Comparison of ENCODE assay signal across 8 cellular contexts in the genomic region with DNA sequence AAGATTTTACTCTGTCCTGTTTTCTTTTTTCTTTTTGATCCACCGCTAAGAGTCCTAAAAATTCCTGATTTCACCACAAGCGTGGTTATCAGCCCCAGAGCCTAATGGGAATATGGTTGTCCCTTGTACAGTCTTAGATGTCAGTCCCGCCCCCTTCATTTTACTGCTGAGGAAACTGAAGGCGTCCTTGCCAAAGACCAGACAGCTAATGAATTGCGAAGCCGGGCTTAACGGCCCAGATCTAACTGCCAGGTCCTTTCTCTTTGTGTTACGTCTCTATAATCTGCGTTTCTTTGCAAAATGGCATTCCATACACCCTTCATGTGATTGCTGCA. TPM values are rescaled to one million over a fixed set of nuclear protein-coding genes. Genes with fewer than 3 reads are reported as not detected.
DNase-seq lines count a peak whose midpoint lies in the region; ATAC-seq and TF ChIP-seq lines count a peak whose summit lies in the region.

No MANE protein-coding gene starts in this region.

- H3K36me3 Mint-ChIP-seq in activated T-helper 17 cell treated with anti-CD3 and anti-CD28 coated beads, Interleukin-2, amount 50 U/mL, for 72 hours (ENCODE audit: low read depth) = peaks cover 78% of the 10 kb centered on the region
- H3K36me3 Mint-ChIP-seq in osteocyte (ENCODE audit: unreplicated experiment) = peaks cover 25% of the 10 kb centered on the region

- no peaks in the 10 kb centered on the region for H3K9me3 Mint-ChIP-seq in activated T-helper 17 cell treated with anti-CD3 and anti-CD28 coated beads, Interleukin-2, amount 50 U/mL, for 72 hours
- H3K9me3 Mint-ChIP-seq in osteocyte (ENCODE audit: unreplicated experiment) = no peaks in the 10 kb centered on the region

- H3K4me3 Mint-ChIP-seq in activated T-helper 17 cell treated with anti-CD3 and anti-CD28 coated beads, Interleukin-2, amount 50 U/mL, for 72 hours = peak overlapping the region; percentile 99
- H3K4me3 Mint-ChIP-seq in osteocyte (ENCODE audit: unreplicated experiment) = peak overlapping the region; percentile 100

- TF ChIP-seq CTCF in foreskin keratinocyte (conservative IDR thresholded peaks at IDR 0.05) (no peak), osteocyte (IDR thresholded peaks at IDR 0.05) (no peak)

- no peaks in the 10 kb centered on the region for H3K27me3 Mint-ChIP-seq in activated T-helper 17 cell treated with anti-CD3 and anti-CD28 coated beads, Interleukin-2, amount 50 U/mL, for 72 hours
- no peaks in the 10 kb centered on the region for H3K27me3 Mint-ChIP-seq in osteocyte (ENCODE audit: unreplicated experiment)

- H3K9me3 ChIP-seq in HUES64 (ENCODE audit: insufficient read depth, low read depth, low read length) = no peaks in the 10 kb centered on the region

- H3K4me3 ChIP-seq in HUES64 (ENCODE audit: low read length) = peak overlapping the region; percentile 93

- H3K27me3 ChIP-seq in HUES64 (ENCODE audit: insufficient read depth, low read length) (no peaks in the 10 kb centered on the region), foreskin keratinocyte (no peaks in the 10 kb centered on the region)

- peak; percentile 7 for DNase-seq in NCI-H345 (lab: John Stamatoyannopoulos, UW)
- DNase-seq in NCI-H345 treated with DMSO at 0.1 percent for 48 hours (lab: John Stamatoyannopoulos, UW; ENCODE audit: unreplicated experiment) = no peak
- DNase-seq in foreskin keratinocyte = no peak
- DNase-seq in osteocyte (ENCODE audit: extremely low spot score, unreplicated experiment) = no peak
- no peak for DNase-seq in superior temporal gyrus (ENCODE audit: extremely low spot score)

- H3K4me1 ChIP-seq in HUES64 (ENCODE audit: insufficient read depth, low read length) = peaks cover 9% of the 10 kb centered on the region; the same call in 1 of the 2 replicates
- H3K4me1 ChIP-seq in foreskin keratinocyte = peaks cover 20% of the 10 kb centered on the region

- peak overlapping the region; percentile 97 for H3K27ac Mint-ChIP-seq in activated T-helper 17 cell treated with anti-CD3 and anti-CD28 coated beads, Interleukin-2, amount 50 U/mL, for 72 hours
- H3K27ac Mint-ChIP-seq in osteocyte (ENCODE audit: unreplicated experiment) = peak overlapping the region; percentile 98

- H3K36me3 ChIP-seq in HUES64 (ENCODE audit: insufficient read depth, low read length) = peaks cover 60% of the 10 kb centered on the region

- H3K27ac ChIP-seq in HUES64 (ENCODE audit: low read depth, low read length) = 0 out of 2 replicates have a peak overlapping the region, but pooled peaks have one; percentile 77
- H3K27ac ChIP-seq in foreskin keratinocyte = peak overlapping the region; percentile 64

- H3K4me1 Mint-ChIP-seq in activated T-helper 17 cell treated with anti-CD3 and anti-CD28 coated beads, Interleukin-2, amount 50 U/mL, for 72 hours = peaks cover 7% of the 10 kb centered on the region
- peaks cover 25% of the 10 kb centered on the region for H3K4me1 Mint-ChIP-seq in osteocyte (ENCODE audit: unreplicated experiment)

- peak overlapping the region; percentile 81 for H3K9ac ChIP-seq in HUES64 (ENCODE audit: low read depth, low read length)

- ATAC-seq in GM21515 (IDR thresholded peaks at IDR 0.05; ENCODE audit: unreplicated experiment) (peak; percentile 22), foreskin keratinocyte (peak; percentile 26)
- no peak for ATAC-seq in activated T-helper 17 cell treated with anti-CD3 and anti-CD28 coated beads, Interleukin-2, amount 50 U/mL, for 72 hours (replicated peaks)

- 1% methylated on average over 9 of the region's 9 CpGs for WGBS in HUES64

RNA-seq across cellular contexts. Expression of a gene that starts 0.5 kb away (rescaled TPM):
- polyA plus RNA-seq in HUES64 (2013, experiment 1 of 2) = 101 TPM
- 101 TPM for polyA plus RNA-seq in HUES64 (2013, experiment 2 of 2)
- total RNA-seq in activated T-helper 17 cell treated with anti-CD3 and anti-CD28 coated beads, Interleukin-2, amount 50 U/mL, for 72 hours = 10 to 100 TPM; 75.9 to 80.3 TPM
- total RNA-seq in foreskin keratinocyte = 141 and 155 TPM in 2 replicates
- 100.0 and 127 TPM in 2 replicates for polyA plus RNA-seq in foreskin keratinocyte
- 62.3 and 66.4 TPM in 2 replicates for total RNA-seq in osteocyte

RNA-seq across cellular contexts. Expression of a gene that starts 0.6 kb away (rescaled TPM):
- polyA plus RNA-seq in HUES64 (2013, experiment 1 of 2) = 22.0 TPM
- 25.7 TPM for polyA plus RNA-seq in HUES64 (2013, experiment 2 of 2)
- 10 to 100 TPM; 26.7 to 37.8 TPM for total RNA-seq in activated T-helper 17 cell treated with anti-CD3 and anti-CD28 coated beads, Interleukin-2, amount 50 U/mL, for 72 hours
- total RNA-seq in foreskin keratinocyte (34.7 and 34.8 TPM in 2 replicates), osteocyte (20.6 and 21.6 TPM in 2 replicates)
- 20.3 and 24.5 TPM in 2 replicates for polyA plus RNA-seq in foreskin keratinocyte
